ENCODE assay signal across 8 cellular contexts in genomic region chr1:3530931-3531818, GRCh38.
A peak's percentile ranks its signal among the peaks of the same experiment; 100 is the strongest.
DNase-seq lines count a peak whose midpoint lies in the region; ATAC-seq and TF ChIP-seq lines count a peak whose summit lies in the region.

No MANE protein-coding gene starts in this region.

- peak overlapping the region; percentile 82 for H3K4me3 Mint-ChIP-seq in T-helper 2 cell treated with Interferon-gamma antibody and Interleukin-4, amounts not matched to agents 5 μg/mL and 100 μg/mL, for 36 hours

- H2AFZ ChIP-seq in IMR-90 (replicated peaks; ENCODE audit: low read length, poor library complexity), result peak overlapping the region; percentile 94

- TF ChIP-seq RAD21 in IMR-90 (IDR thresholded peaks at IDR 0.05; ENCODE audit: low read length), result no peak

- no peak for TF ChIP-seq POLR2A in IMR-90 (IDR thresholded peaks at IDR 0.05; ENCODE audit: low read depth, low read length)

- H3K27ac ChIP-seq in IMR-90 (ENCODE audit: insufficient read depth, low read length) (peak overlapping the region; percentile 14; the same call in 1 of the 2 replicates), skeletal muscle tissue (ENCODE audit: low read depth, low read length) (peak overlapping the region; percentile 81)

- peak overlapping the region; percentile 77 for H2BK120ac ChIP-seq in IMR-90 (ENCODE audit: low read depth, low read length)

- peak overlapping the region; percentile 80 for H4K5ac ChIP-seq in IMR-90 (ENCODE audit: low read depth, low read length)

- H3K23ac ChIP-seq in IMR-90 (ENCODE audit: low read depth, low read length), result peak overlapping the region; percentile 89; the same call in 1 of the 2 replicates

- peak overlapping the region; percentile 88 to 99; a peak in 3 of 4 replicates for H4K8ac ChIP-seq in IMR-90 (ENCODE audit: low read depth in 2 of 2, low read length in 2 of 2)

- H3K27me3 ChIP-seq in IMR-90 (ENCODE audit: control insufficient read depth, insufficient read depth, low read length) (no peaks in the 10 kb centered on the region), skeletal muscle tissue (ENCODE audit: control insufficient read depth in 3 of 3, insufficient read depth in 3 of 3, low read length in 3 of 3) (peaks cover 0 to 5% (median 0%) of the 10 kb centered on the region in 3 donors)

- H2BK15ac ChIP-seq in IMR-90 (ENCODE audit: low read depth, low read length), result peak overlapping the region; percentile 9; the same call in 1 of the 3 replicates

- CTCF ChIA-PET in IMR-90 (lab: Yijun Ruan, JAX), result no interaction called here

- H3K27ac Mint-ChIP-seq in T-helper 2 cell treated with Interferon-gamma antibody and Interleukin-4, amounts not matched to agents 5 μg/mL and 100 μg/mL, for 36 hours, result peak overlapping the region; percentile 80

- TF ChIP-seq CTCF in AG10803 (conservative IDR thresholded peaks at IDR 0.05; ENCODE audit: low read length) (no peak), IMR-90 (conservative IDR thresholded peaks at IDR 0.05; ENCODE audit: low read depth, low read length) (no peak)

- peak overlapping the region; percentile 91 for H2AK9ac ChIP-seq in IMR-90 (replicated peaks; ENCODE audit: low read depth, low read length, poor library complexity)

- peaks cover 0 to 10% of the 10 kb centered on the region in 2 experiments; a peak in 2 of 4 replicates for H3K79me1 ChIP-seq in IMR-90 (ENCODE audit: low read depth in 1 of 2, low read length in 2 of 2)

- no TSS peak for BruUV-seq in IMR-90 (replicated peaks; lab: Mats Ljungman, UMichigan)

- POLR2A ChIA-PET in IMR-90 (lab: Charles Lee; ENCODE audit: unreplicated experiment), result no interaction called here

- H3K4me2 ChIP-seq in IMR-90 (ENCODE audit: low read depth, low read length), result peak overlapping the region; percentile 90

- peaks cover 2% of the 10 kb centered on the region for H3K27me3 Mint-ChIP-seq in T-helper 2 cell treated with Interferon-gamma antibody and Interleukin-4, amounts not matched to agents 5 μg/mL and 100 μg/mL, for 36 hours (ENCODE audit: low read depth)

- H2AK5ac ChIP-seq in IMR-90 (ENCODE audit: low read depth, low read length), result peak overlapping the region; percentile 92; the same call in 1 of the 2 replicates

- dilution Hi-C loops in IMR-90 (cut with HindIII; ENCODE audit: low sequenced_read_pairs, unreplicated experiment), result no loop called here

- H3K56ac ChIP-seq in IMR-90 (ENCODE audit: extremely low read depth, insufficient read depth, low read length), result peak overlapping the region; percentile 67

- peak overlapping the region; percentile 92; the same call in 1 of the 2 replicates for H2BK20ac ChIP-seq in IMR-90 (ENCODE audit: low read depth, low read length)

- in situ Hi-C loops in IMR-90 (cut with MboI; ENCODE audit: low sequenced_read_pairs), result no loop called here

- intact Hi-C loops in IMR-90 (cut with micrococcal nuclease), result no loop called here

- peak overlapping the region; percentile 77 for H4K91ac ChIP-seq in IMR-90 (ENCODE audit: insufficient read depth, low read depth, low read length)

- peaks cover 8% of the 10 kb centered on the region for H3K4me1 Mint-ChIP-seq in T-helper 2 cell treated with Interferon-gamma antibody and Interleukin-4, amounts not matched to agents 5 μg/mL and 100 μg/mL, for 36 hours (ENCODE audit: low read depth)

- H4K20me1 ChIP-seq in IMR-90 (ENCODE audit: insufficient read depth, low read length), result no peaks in the 10 kb centered on the region

- DNase-seq in AG10803 (ENCODE audit: low read depth) (peak; percentile 71), IMR-90 (peak; percentile 19), astrocyte of the hippocampus (ENCODE audit: low read depth, low spot score) (peak; percentile 87), GM19238 (ENCODE audit: insufficient read length, low spot score) (no peak)
- DNase-seq in T-helper 2 cell treated with Interferon-gamma antibody and Interleukin-4, amounts not matched to agents 5 μg/mL and 100 μg/mL, for 36 hours (ENCODE audit: low spot score), result peak; percentile 57

- WGBS in IMR-90 (ENCODE audit: extremely low coverage in 2 of 2, insufficient read length in 1 of 2), 2 experiments, result 0% methylated on average over 19 of the region's 96 CpGs; no CpG with 5 or more reads in 1 of the 2 experiments

- peak overlapping the region; percentile 96 for H3K4ac ChIP-seq in IMR-90 (ENCODE audit: low read depth, low read length)

- H3K9me3 ChIP-seq in IMR-90 (ENCODE audit: control insufficient read depth, insufficient read depth, low read length) (no peaks in the 10 kb centered on the region), skeletal muscle tissue (ENCODE audit: control insufficient read depth in 3 of 3, low read length in 3 of 3) (no peaks in the 10 kb centered on the region)

- H3K14ac ChIP-seq in IMR-90 (replicated peaks; ENCODE audit: low read depth, low read length), result peak overlapping the region; percentile 82

- peak overlapping the region; percentile 56; the same call in 1 of the 2 replicates for H3K9ac ChIP-seq in IMR-90 (ENCODE audit: low read depth, low read length)
- H3K9ac ChIP-seq in skeletal muscle tissue (ENCODE audit: low read depth in 1 of 3, low read length in 3 of 3), result peak overlapping the region; percentile 81 to 83 (median 81)

- no peak overlapping the region; the same call in 1 of the 2 replicates for H3K18ac ChIP-seq in IMR-90 (ENCODE audit: low read depth, low read length)

- no peaks in the 10 kb centered on the region for H3K9me3 Mint-ChIP-seq in T-helper 2 cell treated with Interferon-gamma antibody and Interleukin-4, amounts not matched to agents 5 μg/mL and 100 μg/mL, for 36 hours

- H3K4me1 ChIP-seq in IMR-90 (ENCODE audit: control insufficient read depth, insufficient read depth, low read length), result peaks cover 4% of the 10 kb centered on the region
- peaks cover 31 to 51% (median 35%) of the 10 kb centered on the region in 3 donors for H3K4me1 ChIP-seq in skeletal muscle tissue (ENCODE audit: control insufficient read depth in 3 of 3, insufficient read depth in 3 of 3, low read length in 3 of 3)

- peak; percentile 88 for ATAC-seq in IMR-90 (ENCODE audit: low read depth)
- ATAC-seq in HG03196 (IDR thresholded peaks at IDR 0.05; ENCODE audit: unreplicated experiment), result no peak

- peak overlapping the region; percentile 75 for H3K4me3 ChIP-seq in AG10803 (ENCODE audit: low read length)
- peak overlapping the region; percentile 66 for H3K4me3 ChIP-seq in IMR-90 (ENCODE audit: insufficient read depth, low read depth, low read length)
- H3K4me3 ChIP-seq in iPS-11a (ENCODE audit: low read depth, low read length), result peak overlapping the region; percentile 33
- peak overlapping the region; percentile 61 to 75 (median 74) for H3K4me3 ChIP-seq in skeletal muscle tissue (ENCODE audit: low read length in 3 of 3)

- H3K36me3 ChIP-seq in IMR-90 (ENCODE audit: control insufficient read depth, insufficient read depth, low read length) (no peaks in the 10 kb centered on the region), skeletal muscle tissue (ENCODE audit: control insufficient read depth in 3 of 3, insufficient read depth in 3 of 3, low read length in 3 of 3) (no peaks in the 10 kb centered on the region)

- no peaks in the 10 kb centered on the region for H3K36me3 Mint-ChIP-seq in T-helper 2 cell treated with Interferon-gamma antibody and Interleukin-4, amounts not matched to agents 5 μg/mL and 100 μg/mL, for 36 hours (ENCODE audit: low read depth)

- H3K9me1 ChIP-seq in IMR-90 (ENCODE audit: insufficient read depth, low read length), result peaks cover 2% of the 10 kb centered on the region; the same call in 1 of the 2 replicates

- H2BK5ac ChIP-seq in IMR-90 (ENCODE audit: low read depth, low read length, poor library complexity, severe bottlenecking), result no peak overlapping the region

TF ChIP-seq in IMR-90, 13 proteins besides CTCF, POLR2A, EP300 and RAD21:
- TF ChIP-seq MAZ (IDR thresholded peaks at IDR 0.05; ENCODE audit: borderline replicate concordance, low read depth, low read length) (peak; percentile 11; the same call in 1 of the 2 replicates), USF2 (IDR thresholded peaks at IDR 0.05; ENCODE audit: low read depth, low read length) (peak; percentile 15; the same call in 1 of the 2 replicates), BHLHE40 (IDR thresholded peaks at IDR 0.05; ENCODE audit: low read depth, low read length) (no peak), RCOR1 (IDR thresholded peaks at IDR 0.05; ENCODE audit: insufficient replicate concordance, low read length) (no peak), FOS (IDR thresholded peaks at IDR 0.05; ENCODE audit: low read depth, low read length) (no peak), RFX5 (IDR thresholded peaks at IDR 0.05; ENCODE audit: low read depth, low read length) (no peak), MXI1 (IDR thresholded peaks at IDR 0.05; ENCODE audit: borderline replicate concordance, low read depth, low read length) (no peak), MAFK (IDR thresholded peaks at IDR 0.05; ENCODE audit: low read depth, low read length) (no peak), SMC3 (IDR thresholded peaks at IDR 0.05; ENCODE audit: low read depth, low read length) (no peak), CHD1 (IDR thresholded peaks at IDR 0.05; ENCODE audit: low read depth, low read length) (no peak), NFE2L2 (IDR thresholded peaks at IDR 0.05; ENCODE audit: low read depth, low read length) (no peak), CEBPB (IDR thresholded peaks at IDR 0.05; ENCODE audit: low read depth, low read length) (no peak), ELK1 (IDR thresholded peaks at IDR 0.05; ENCODE audit: borderline replicate concordance, low read depth, low read length) (no peak)
